Comparison of ENCODE assay signal across 23 cellular contexts in the genomic region with DNA sequence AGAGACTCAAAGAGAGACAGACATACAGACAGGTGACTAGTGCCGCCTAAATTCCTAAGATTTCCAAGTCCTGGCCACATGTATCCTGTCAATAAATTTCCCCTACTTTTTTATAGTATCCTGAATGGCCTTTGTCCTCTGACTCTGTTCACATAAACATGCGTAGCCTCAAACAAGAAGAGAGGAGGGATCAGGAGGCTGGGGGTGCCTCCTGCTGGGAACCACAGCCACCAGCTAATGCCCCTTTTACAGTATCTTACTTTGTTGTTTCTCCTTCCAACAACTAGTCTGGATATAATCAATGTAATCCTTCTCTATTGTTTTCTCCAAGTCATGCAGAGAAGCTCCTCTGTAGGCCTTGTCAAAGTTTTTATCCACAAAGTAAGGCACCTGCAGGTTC. TPM values are rescaled to one million over a fixed set of nuclear protein-coding genes. Genes with fewer than 3 reads are reported as not detected.
DNase-seq lines count a peak whose midpoint lies in the region; TF ChIP-seq lines count a peak whose summit lies in the region.
"Had no signal": no experiment of that assay in that cellular context is flagged by ENCODE, and none has a peak within 500 bp of the region (broad histone marks: within the 10 kb centered on the region; RNA-seq: fewer than 3 reads in every experiment).

No MANE protein-coding gene starts in this region.

- H3K9me3 ChIP-seq in BLaER1 (no peaks in the 10 kb centered on the region), ectodermal cell (ENCODE audit: control insufficient read depth, low read length) (no peaks in the 10 kb centered on the region), sigmoid colon (no peaks in the 10 kb centered on the region), Karpas-422 (ENCODE audit: low read length) (no peaks in the 10 kb centered on the region)
- H3K9me3 ChIP-seq: spleen, suprapubic skin had no signal

- no peak overlapping the region for H4K8ac ChIP-seq in mesendoderm (ENCODE audit: low read depth, low read length)

- H3K4me1 ChIP-seq in BLaER1, result peaks cover 74% of the 10 kb centered on the region
- H3K4me1 ChIP-seq in ectodermal cell (ENCODE audit: control insufficient read depth, insufficient read depth, low read length), result peaks cover 21% of the 10 kb centered on the region
- H3K4me1 ChIP-seq in mesendoderm (ENCODE audit: control insufficient read depth, low read depth, low read length), result no peaks in the 10 kb centered on the region
- peaks cover 0 to 36% (median 33%) of the 10 kb centered on the region in 4 donors for H3K4me1 ChIP-seq in sigmoid colon
- H3K4me1 ChIP-seq in Karpas-422 (ENCODE audit: low read length), result no peaks in the 10 kb centered on the region

- peaks cover 23% of the 10 kb centered on the region for H3K36me3 ChIP-seq in BLaER1
- H3K36me3 ChIP-seq in H7 (replicated peaks; ENCODE audit: control insufficient read depth, insufficient read depth, low read length), result peaks cover 1% of the 10 kb centered on the region
- H3K36me3 ChIP-seq in ectodermal cell (ENCODE audit: control insufficient read depth, insufficient read depth, low read length), result peaks cover 10% of the 10 kb centered on the region
- H3K36me3 ChIP-seq in mesendoderm (ENCODE audit: control insufficient read depth, insufficient read depth, low read length), result no peaks in the 10 kb centered on the region
- H3K36me3 ChIP-seq in sigmoid colon, result peaks cover 0 to 52% (median 3%) of the 10 kb centered on the region in 4 donors
- no peaks in the 10 kb centered on the region for H3K36me3 ChIP-seq in Karpas-422 (ENCODE audit: insufficient read depth, low read length)

- no peak overlapping the region for H2BK15ac ChIP-seq in mesendoderm (replicated peaks; ENCODE audit: low read depth)

- TF ChIP-seq EP300 in sigmoid colon (IDR thresholded peaks at IDR 0.05), result no peak

- H3K4me3 ChIP-seq in BLaER1 (no peak overlapping the region), H7 (ENCODE audit: insufficient read depth, low read depth, low read length) (no peak overlapping the region), ectodermal cell (ENCODE audit: insufficient read depth, low read depth, low read length) (no peak overlapping the region), mesendoderm (ENCODE audit: low read length) (no peak overlapping the region), sigmoid colon (no peak overlapping the region), Karpas-422 (ENCODE audit: low read length) (no peak overlapping the region)
- H3K4me3 ChIP-seq: spleen, suprapubic skin had no signal

- peak overlapping the region; percentile 44; the same call in 1 of the 2 replicates for H3K9ac ChIP-seq in BLaER1
- H3K9ac ChIP-seq in mesendoderm (ENCODE audit: low read length), result no peak overlapping the region
- H3K9ac ChIP-seq in Karpas-422 (ENCODE audit: low read length), result no peak overlapping the region

- H4K20me1 ChIP-seq in BLaER1 (no peaks in the 10 kb centered on the region), Karpas-422 (ENCODE audit: insufficient read depth, low read depth, low read length) (no peaks in the 10 kb centered on the region)

- no peak for TF ChIP-seq POLR2A in sigmoid colon (IDR thresholded peaks at IDR 0.05)

- WGBS in ectodermal cell, 2 experiments, result 27 to 39% methylated on average over 2 of the region's 2 CpGs
- no CpG with 5 or more reads among the region's 2 CpGs for WGBS in mesendoderm (ENCODE audit: extremely low coverage, insufficient coverage, low lambda C conversion rate)
- WGBS in sigmoid colon, 2 donors, result 20 to 76% methylated on average over 2 of the region's 2 CpGs

- no peak overlapping the region for H2BK120ac ChIP-seq in mesendoderm (ENCODE audit: low read depth, low read length)

- H2BK5ac ChIP-seq in mesendoderm (ENCODE audit: low read length), result no peak overlapping the region

- H3K27ac ChIP-seq in BLaER1, result peak overlapping the region; percentile 81
- peak overlapping the region; percentile 0 for H3K27ac ChIP-seq in ectodermal cell (ENCODE audit: insufficient read depth, low read depth, low read length, poor library complexity, severe bottlenecking)
- H3K27ac ChIP-seq in mesendoderm (ENCODE audit: low read depth, low read length), result no peak overlapping the region
- peak overlapping the region in 1 of 4 donors; percentile 78 for H3K27ac ChIP-seq in sigmoid colon
- H3K27ac ChIP-seq in Karpas-422 (ENCODE audit: low read length), result no peak overlapping the region
- H3K27ac ChIP-seq: spleen, suprapubic skin had no signal

- no peak overlapping the region for H3K23ac ChIP-seq in mesendoderm (ENCODE audit: low read length)

- H3K79me1 ChIP-seq in mesendoderm (ENCODE audit: low read length), result no peaks in the 10 kb centered on the region

- DNase-seq in H7 (peak; percentile 52), mesendoderm (peak; percentile 31), NCI-H146 treated with DMSO at 0.1 percent for 48 hours (lab: John Stamatoyannopoulos, UW; ENCODE audit: unreplicated experiment) (no peak), sigmoid colon (no peak), MV-4-11 (lab: John Stamatoyannopoulos, UW) (no peak), Karpas-422 (no peak)
- DNase-seq: activated CD4-positive, alpha-beta T cell treated with anti-CD3 and anti-CD28 coated beads for 36 hours; activated CD8-positive, alpha-beta memory T cell treated with anti-CD3 and anti-CD28 coated beads, Interleukin-2, amount 50 U/mL, for 4 hours; activated gamma-delta T cell; anterior cingulate cortex; CD4-positive, alpha-beta memory T cell; DND-41; hippocampal formation; mesenchymal stem cell; NCI-H2029; NCI-H446; spleen had no signal

- no peaks in the 10 kb centered on the region for H3K27me3 ChIP-seq in BLaER1
- H3K27me3 ChIP-seq in H7 (ENCODE audit: control insufficient read depth, insufficient read depth, low read length), result no peaks in the 10 kb centered on the region
- H3K27me3 ChIP-seq in ectodermal cell (ENCODE audit: control insufficient read depth, insufficient read depth, low read length, poor library complexity, severe bottlenecking), result no peaks in the 10 kb centered on the region
- H3K27me3 ChIP-seq in mesendoderm (ENCODE audit: insufficient read depth, low read length, poor library complexity), result no peaks in the 10 kb centered on the region
- H3K27me3 ChIP-seq in sigmoid colon, result no peaks in the 10 kb centered on the region
- no peaks in the 10 kb centered on the region for H3K27me3 ChIP-seq in Karpas-422 (ENCODE audit: low read length)
- H3K27me3 ChIP-seq: spleen, suprapubic skin had no signal

- no peak for TF ChIP-seq CTCF in sigmoid colon (IDR thresholded peaks at IDR 0.05)

- no peaks in the 10 kb centered on the region for H3K79me2 ChIP-seq in mesendoderm (ENCODE audit: control insufficient read depth, insufficient read depth, low read length)
- no peaks in the 10 kb centered on the region for H3K79me2 ChIP-seq in Karpas-422 (ENCODE audit: low read length)

- no peaks in the 10 kb centered on the region for H3K9me2 ChIP-seq in Karpas-422 (replicated peaks; ENCODE audit: insufficient read depth, low read length)

- H3K56ac ChIP-seq in mesendoderm (ENCODE audit: low read length), result no peak overlapping the region

- H3K18ac ChIP-seq in mesendoderm (ENCODE audit: low read length), result no peak overlapping the region

- H4K5ac ChIP-seq in mesendoderm (ENCODE audit: low read length), result no peak overlapping the region

- no peak overlapping the region for H2AFZ ChIP-seq in Karpas-422 (ENCODE audit: low read length)

- H3K4ac ChIP-seq in mesendoderm (ENCODE audit: low read depth, low read length), result no peak overlapping the region

- intact Hi-C loops in sigmoid colon (cut with DNase I), result loop anchor here (5.0 to 10.0 kb wide), 3 partner anchors 143 to 348 kb away; partner anchors contain the start of gene UBE2D2

- H3K4me2 ChIP-seq in BLaER1 (peak overlapping the region; percentile 83), mesendoderm (ENCODE audit: low read length) (no peak overlapping the region), Karpas-422 (ENCODE audit: low read depth, low read length, poor library complexity, severe bottlenecking) (no peak overlapping the region)

- H2AK5ac ChIP-seq in mesendoderm (ENCODE audit: low read length), result no peak overlapping the region

RNA-seq across cellular contexts. Expression of gene SPATA24, which starts 15.9 kb away (rescaled TPM):
- 7.7 and 8.6 TPM in 2 replicates for total RNA-seq in H7 (2014; rRNA removed; shearing (Covaris generic))
- 14.1 TPM for polyA plus RNA-seq in ectodermal cell (2013, experiment 1 of 4)
- polyA plus RNA-seq in ectodermal cell (2013, experiment 2 of 4), result 15.4 TPM
- 11.2 TPM for polyA plus RNA-seq in ectodermal cell (2013, experiment 3 of 4)
- 14.8 TPM for polyA plus RNA-seq in ectodermal cell (2013, experiment 4 of 4)
- 10.0 TPM for polyA plus RNA-seq in mesendoderm (2013, experiment 1 of 2)
- polyA plus RNA-seq in mesendoderm (2013, experiment 2 of 2), result 10.5 TPM
- 1 to 10 TPM; 1.4 to 7.9 (median 2.0) TPM for total RNA-seq in sigmoid colon
- polyA plus RNA-seq in sigmoid colon, result 1 to 10 TPM; 7.3 to 9.0 (median 7.9) TPM
- total RNA-seq in Karpas-422 (2014; rRNA removed; shearing (Covaris generic); ENCODE audit: low replicate concordance), result 4.6 and 7.7 TPM in 2 replicates

RNA-seq across cellular contexts. Expression of gene DNAJC18, which starts 19.5 kb away (rescaled TPM):
- 6.3 and 9.8 TPM in 2 replicates for total RNA-seq in H7 (2014; rRNA removed; shearing (Covaris generic))
- polyA plus RNA-seq in ectodermal cell (2013, experiment 1 of 4), result 35.7 TPM
- 38.1 TPM for polyA plus RNA-seq in ectodermal cell (2013, experiment 2 of 4)
- polyA plus RNA-seq in ectodermal cell (2013, experiment 3 of 4), result 30.8 TPM
- 28.2 TPM for polyA plus RNA-seq in ectodermal cell (2013, experiment 4 of 4)
- polyA plus RNA-seq in mesendoderm (2013, experiment 1 of 2), result 19.2 TPM
- 16.9 TPM for polyA plus RNA-seq in mesendoderm (2013, experiment 2 of 2)
- total RNA-seq in sigmoid colon, result 10 to 100 TPM in 2 of 4 donors, 1 to 10 TPM in 2; 6.8 to 12.5 (median 10.0) TPM
- polyA plus RNA-seq in sigmoid colon, result 1 to 10 TPM; 1.2 to 2.8 (median 1.8) TPM
- total RNA-seq in Karpas-422 (2014; rRNA removed; shearing (Covaris generic); ENCODE audit: low replicate concordance), result 6.0 and 9.0 TPM in 2 replicates

RNA-seq across cellular contexts. Expression of gene PROB1, which starts 24.9 kb away (rescaled TPM):
- total RNA-seq in H7 (2014; rRNA removed; shearing (Covaris generic)), result 1.4 and 1.7 TPM in 2 replicates
- polyA plus RNA-seq in ectodermal cell (2013, experiment 1 of 4), result 1.8 TPM
- 2.3 TPM for polyA plus RNA-seq in ectodermal cell (2013, experiment 2 of 4)
- 1.5 TPM for polyA plus RNA-seq in ectodermal cell (2013, experiment 3 of 4)
- polyA plus RNA-seq in ectodermal cell (2013, experiment 4 of 4), result 2.3 TPM
- 1.1 TPM for polyA plus RNA-seq in mesendoderm (2013, experiment 1 of 2)
- polyA plus RNA-seq in mesendoderm (2013, experiment 2 of 2), result 1.1 TPM
- total RNA-seq in sigmoid colon, result under 1 TPM; 0.16 to 0.55 (median 0.31) TPM
- 1 to 10 TPM in 1 of 3 donors, under 1 TPM in 2; under 0.01 to 1.8 (median 0.69) TPM for polyA plus RNA-seq in sigmoid colon
- 0.78 and 2.3 TPM in 2 replicates for total RNA-seq in Karpas-422 (2014; rRNA removed; shearing (Covaris generic); ENCODE audit: low replicate concordance)

RNA-seq across cellular contexts. Expression of gene MZB1, which starts 30.1 kb away (rescaled TPM):
- 0.18 TPM in 1 of 2 replicates, not detected in the other for total RNA-seq in H7 (2014; rRNA removed; shearing (Covaris generic))
- polyA plus RNA-seq in ectodermal cell (2013, experiment 1 of 4), result not detected
- 0.12 TPM for polyA plus RNA-seq in ectodermal cell (2013, experiment 2 of 4)
- polyA plus RNA-seq in ectodermal cell (2013, experiment 3 of 4), result 0.27 TPM
- polyA plus RNA-seq in ectodermal cell (2013, experiment 4 of 4), result 0.57 TPM
- polyA plus RNA-seq in mesendoderm (2013, experiment 1 of 2), result 0.07 TPM
- polyA plus RNA-seq in mesendoderm (2013, experiment 2 of 2), result 0.17 TPM
- total RNA-seq in sigmoid colon, result 1 to 10 TPM in 1 of 4 donors, not detected in 3; 2.2 TPM
- 10 to 100 TPM in 1 of 3 donors, 1 to 10 TPM in 2; 2.4 to 29.2 (median 3.9) TPM for polyA plus RNA-seq in sigmoid colon
- total RNA-seq in Karpas-422 (2014; rRNA removed; shearing (Covaris generic); ENCODE audit: low replicate concordance), result 28.8 and 31.0 TPM in 2 replicates
- total RNA-seq: suprapubic skin had no signal
- polyA plus RNA-seq: AG04450, neural cell had no signal

RNA-seq across cellular contexts. Expression of gene SLC23A1, which starts 36.7 kb away (rescaled TPM):
- not detected in 2 replicates for total RNA-seq in H7 (2014; rRNA removed; shearing (Covaris generic))
- polyA plus RNA-seq in ectodermal cell (2013, experiment 1 of 4), result not detected
- polyA plus RNA-seq in ectodermal cell (2013, experiment 2 of 4), result not detected
- not detected for polyA plus RNA-seq in ectodermal cell (2013, experiment 3 of 4)
- polyA plus RNA-seq in ectodermal cell (2013, experiment 4 of 4), result not detected
- not detected for polyA plus RNA-seq in mesendoderm (2013, experiment 1 of 2)
- not detected for polyA plus RNA-seq in mesendoderm (2013, experiment 2 of 2)
- total RNA-seq in sigmoid colon, result not detected
- 1 to 10 TPM in 2 of 3 donors, under 1 TPM in 1; 0.60 to 2.1 (median 1.7) TPM for polyA plus RNA-seq in sigmoid colon
- not detected in 2 replicates for total RNA-seq in Karpas-422 (2014; rRNA removed; shearing (Covaris generic); ENCODE audit: low replicate concordance)
- total RNA-seq: CD4-positive, alpha-beta memory T cell; cerebellum had no signal
- polyA plus RNA-seq: AG04450; CD4-positive, alpha-beta memory T cell; neural cell had no signal

Comparison
In these comparisons a context has a peak if more than half of its experiments do, and no peak if none do; other contexts are left out.
1. H3K27ac ChIP-seq: peak in BLaER1 (single experiment) and ectodermal cell (single experiment); none in mesendoderm (single experiment) and Karpas-422 (single experiment).
2. DNase-seq: peak in H7 (single experiment) and mesendoderm (single experiment); none in NCI-H146 treated with DMSO at 0.1 percent for 48 hours (single experiment), sigmoid colon (single experiment), MV-4-11 (single experiment) and Karpas-422 (single experiment).